ENCODE assay signal across 1 cellular context in genomic region chr4:972651-973424, GRCh38.
TF ChIP-seq lines count a peak whose summit lies in the region.

No MANE protein-coding gene starts in this region.

TF ChIP-seq in WTC11, 78 proteins besides CTCF, POLR2A, EP300 and RAD21 (continued from another document):
- TF ChIP-seq, protein P1, sequence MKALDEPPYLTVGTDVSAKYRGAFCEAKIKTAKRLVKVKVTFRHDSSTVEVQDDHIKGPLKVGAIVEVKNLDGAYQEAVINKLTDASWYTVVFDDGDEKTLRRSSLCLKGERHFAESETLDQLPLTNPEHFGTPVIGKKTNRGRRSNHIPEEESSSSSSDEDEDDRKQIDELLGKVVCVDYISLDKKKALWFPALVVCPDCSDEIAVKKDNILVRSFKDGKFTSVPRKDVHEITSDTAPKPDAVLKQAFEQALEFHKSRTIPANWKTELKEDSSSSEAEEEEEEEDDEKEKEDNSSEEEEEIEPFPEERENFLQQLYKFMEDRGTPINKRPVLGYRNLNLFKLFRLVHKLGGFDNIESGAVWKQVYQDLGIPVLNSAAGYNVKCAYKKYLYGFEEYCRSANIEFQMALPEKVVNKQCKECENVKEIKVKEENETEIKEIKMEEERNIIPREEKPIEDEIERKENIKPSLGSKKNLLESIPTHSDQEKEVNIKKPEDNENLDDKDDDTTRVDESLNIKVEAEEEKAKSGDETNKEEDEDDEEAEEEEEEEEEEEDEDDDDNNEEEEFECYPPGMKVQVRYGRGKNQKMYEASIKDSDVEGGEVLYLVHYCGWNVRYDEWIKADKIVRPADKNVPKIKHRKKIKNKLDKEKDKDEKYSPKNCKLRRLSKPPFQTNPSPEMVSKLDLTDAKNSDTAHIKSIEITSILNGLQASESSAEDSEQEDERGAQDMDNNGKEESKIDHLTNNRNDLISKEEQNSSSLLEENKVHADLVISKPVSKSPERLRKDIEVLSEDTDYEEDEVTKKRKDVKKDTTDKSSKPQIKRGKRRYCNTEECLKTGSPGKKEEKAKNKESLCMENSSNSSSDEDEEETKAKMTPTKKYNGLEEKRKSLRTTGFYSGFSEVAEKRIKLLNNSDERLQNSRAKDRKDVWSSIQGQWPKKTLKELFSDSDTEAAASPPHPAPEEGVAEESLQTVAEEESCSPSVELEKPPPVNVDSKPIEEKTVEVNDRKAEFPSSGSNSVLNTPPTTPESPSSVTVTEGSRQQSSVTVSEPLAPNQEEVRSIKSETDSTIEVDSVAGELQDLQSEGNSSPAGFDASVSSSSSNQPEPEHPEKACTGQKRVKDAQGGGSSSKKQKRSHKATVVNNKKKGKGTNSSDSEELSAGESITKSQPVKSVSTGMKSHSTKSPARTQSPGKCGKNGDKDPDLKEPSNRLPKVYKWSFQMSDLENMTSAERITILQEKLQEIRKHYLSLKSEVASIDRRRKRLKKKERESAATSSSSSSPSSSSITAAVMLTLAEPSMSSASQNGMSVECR (CRISPR knock-in tag; IDR thresholded peaks at IDR 0.05; ENCODE audit: borderline replicate concordance): 0 out of 2 replicates have a peak, but pooled peaks have one; percentile 26
- 0 out of 2 replicates have a peak, but pooled peaks have one; percentile 44 for TF ChIP-seq FOXP1 (CRISPR knock-in tag; IDR thresholded peaks at IDR 0.05; ENCODE audit: borderline replicate concordance)
